14 cellular contexts compared by ENCODE assay signal in genomic region chr3:141280086-141280485, GRCh38. TPM values are rescaled to one million over a fixed set of nuclear protein-coding genes. Genes with fewer than 3 reads are reported as not detected.
DNase-seq lines count a peak whose midpoint lies in the region; ATAC-seq and TF ChIP-seq lines count a peak whose summit lies in the region.
"Had no signal": no experiment of that assay in that cellular context is flagged by ENCODE, and none has a peak within 500 bp of the region (broad histone marks: within the 10 kb centered on the region; RNA-seq: fewer than 3 reads in every experiment).

No MANE protein-coding gene starts in this region.

- H3K4me3 ChIP-seq in AG09309 (ENCODE audit: control insufficient read depth, low read depth, low read length) (no peak overlapping the region), IMR-90 (ENCODE audit: insufficient read depth, low read depth, low read length) (no peak overlapping the region), coronary artery (no peak overlapping the region)
- H3K4me3 ChIP-seq: BLaER1 treated with 17β-estradiol and CSF1 and Interleukin-3, amounts not matched to agents 10 nM and 100 nM; K562 had no signal

- no peaks in the 10 kb centered on the region for H4K20me1 ChIP-seq in IMR-90 (ENCODE audit: insufficient read depth, low read length)
- H4K20me1 ChIP-seq: BLaER1 treated with 17β-estradiol and CSF1 and Interleukin-3, amounts not matched to agents 10 nM and 100 nM had no signal

- no peaks in the 10 kb centered on the region for H3K27me3 ChIP-seq in IMR-90 (ENCODE audit: control insufficient read depth, insufficient read depth, low read length)
- H3K27me3 ChIP-seq: BLaER1 treated with 17β-estradiol and CSF1 and Interleukin-3, amounts not matched to agents 10 nM and 100 nM had no signal

- WGBS in IMR-90 (ENCODE audit: extremely low coverage in 2 of 2, insufficient read length in 1 of 2), 2 experiments: 100% methylated on average over 1 of the region's 5 CpGs; no CpG with 5 or more reads in 1 of the 2 experiments

- no peak for TF ChIP-seq RAD21 in IMR-90 (IDR thresholded peaks at IDR 0.05; ENCODE audit: low read length)

- TF ChIP-seq POLR2A in IMR-90 (IDR thresholded peaks at IDR 0.05; ENCODE audit: low read depth, low read length): no peak

- no peak overlapping the region for H3K56ac ChIP-seq in IMR-90 (ENCODE audit: extremely low read depth, insufficient read depth, low read length)

- no peak overlapping the region for H3K14ac ChIP-seq in IMR-90 (replicated peaks; ENCODE audit: low read depth, low read length)

- no peak overlapping the region for H4K8ac ChIP-seq in IMR-90 (ENCODE audit: low read depth in 2 of 2, low read length in 2 of 2)

- peak; percentile 59 for ATAC-seq in IMR-90 (ENCODE audit: low read depth)
- no peak for ATAC-seq in GM19324 (IDR thresholded peaks at IDR 0.05; ENCODE audit: low FRiP score, unreplicated experiment)
- ATAC-seq in HG02970 (IDR thresholded peaks at IDR 0.05; ENCODE audit: low FRiP score, unreplicated experiment): no peak

- CTCF ChIA-PET in IMR-90 (lab: Yijun Ruan, JAX): interaction anchor here (1.4 kb wide), 1 partner anchor 48 kb away, joined by 4 read pairs; the partner anchor contains the start of gene PXYLP1

- no peak overlapping the region for H4K91ac ChIP-seq in IMR-90 (ENCODE audit: insufficient read depth, low read depth, low read length)

- H3K9me1 ChIP-seq in IMR-90 (ENCODE audit: insufficient read depth, low read length): peaks cover 5% of the 10 kb centered on the region

- no peak overlapping the region for H3K9ac ChIP-seq in IMR-90 (ENCODE audit: low read depth, low read length)
- H3K9ac ChIP-seq: BLaER1 treated with 17β-estradiol and CSF1 and Interleukin-3, amounts not matched to agents 10 nM and 100 nM had no signal

- no peak overlapping the region for H4K5ac ChIP-seq in IMR-90 (ENCODE audit: low read depth, low read length)

- no peak overlapping the region for H2AK5ac ChIP-seq in IMR-90 (ENCODE audit: low read depth, low read length)

- H2BK15ac ChIP-seq in IMR-90 (ENCODE audit: low read depth, low read length): no peak overlapping the region

- H3K18ac ChIP-seq in IMR-90 (ENCODE audit: low read depth, low read length): no peak overlapping the region

- H3K9me3 ChIP-seq in IMR-90 (ENCODE audit: control insufficient read depth, insufficient read depth, low read length): no peaks in the 10 kb centered on the region
- H3K9me3 ChIP-seq: BLaER1 treated with 17β-estradiol and CSF1 and Interleukin-3, amounts not matched to agents 10 nM and 100 nM had no signal

- H2BK120ac ChIP-seq in IMR-90 (ENCODE audit: low read depth, low read length): no peak overlapping the region

- H3K4ac ChIP-seq in IMR-90 (ENCODE audit: low read depth, low read length): no peak overlapping the region

- no peak overlapping the region for H2AFZ ChIP-seq in IMR-90 (replicated peaks; ENCODE audit: low read length, poor library complexity)

- in situ Hi-C loops in IMR-90 (cut with MboI; ENCODE audit: low sequenced_read_pairs): no loop called here

- H3K23ac ChIP-seq in IMR-90 (ENCODE audit: low read depth, low read length): no peak overlapping the region

- no peaks in the 10 kb centered on the region for H3K36me3 ChIP-seq in IMR-90 (ENCODE audit: control insufficient read depth, insufficient read depth, low read length)

- H3K27ac ChIP-seq in IMR-90 (ENCODE audit: insufficient read depth, low read length) (no peak overlapping the region), coronary artery (peak overlapping the region; percentile 66 to 89)
- H3K27ac ChIP-seq: BLaER1 treated with 17β-estradiol and CSF1 and Interleukin-3, amounts not matched to agents 10 nM and 100 nM had no signal

- TF ChIP-seq CTCF in AG09309 (IDR thresholded peaks at IDR 0.05; ENCODE audit: control insufficient read depth, insufficient read depth, low read depth, low read length, missing control alignments) (no peak), IMR-90 (conservative IDR thresholded peaks at IDR 0.05; ENCODE audit: low read depth, low read length) (no peak), coronary artery (IDR thresholded peaks at IDR 0.05) (no peak), GM10266 (IDR thresholded peaks at IDR 0.05; ENCODE audit: control insufficient read depth, insufficient read depth, low read depth, missing control alignments) (no peak)

- no peak overlapping the region for H2AK9ac ChIP-seq in IMR-90 (replicated peaks; ENCODE audit: low read depth, low read length, poor library complexity)

- H2BK20ac ChIP-seq in IMR-90 (ENCODE audit: low read depth, low read length): no peak overlapping the region

- no peaks in the 10 kb centered on the region; a peak in 1 of 4 replicates for H3K79me1 ChIP-seq in IMR-90 (ENCODE audit: low read depth in 1 of 2, low read length in 2 of 2)

- no peak overlapping the region for H2BK5ac ChIP-seq in IMR-90 (ENCODE audit: low read depth, low read length, poor library complexity, severe bottlenecking)

- POLR2A ChIA-PET in IMR-90 (lab: Charles Lee; ENCODE audit: unreplicated experiment): no interaction called here

- no peak overlapping the region for H3K4me2 ChIP-seq in IMR-90 (ENCODE audit: low read depth, low read length)
- H3K4me2 ChIP-seq: BLaER1 treated with 17β-estradiol and CSF1 and Interleukin-3, amounts not matched to agents 10 nM and 100 nM had no signal

- intact Hi-C loops in IMR-90 (cut with micrococcal nuclease): no loop called here

- DNase-seq in AG09309 (ENCODE audit: low read depth): peak; percentile 50
- peak; percentile 26 for DNase-seq in IMR-90
- peak; percentile 79 for DNase-seq in coronary artery (ENCODE audit: low spot score)
- DNase-seq in myocyte (ENCODE audit: low read depth): peak; percentile 90
- DNase-seq in GM10266 (ENCODE audit: extremely low spot score): no peak
- no peak for DNase-seq in NCI-H187 (lab: John Stamatoyannopoulos, UW)
- DNase-seq: activated naive CD4-positive, alpha-beta T cell; DMS79; NCI-H748 treated with DMSO at 0.1 percent for 48 hours; stimulated activated CD4-positive, alpha-beta T cell treated with anti-CD3 and anti-CD28 coated beads, Interleukin-2, amount 100 ng/mL, for 48 hours had no signal

- dilution Hi-C loops in IMR-90 (cut with HindIII; ENCODE audit: low sequenced_read_pairs, unreplicated experiment): no loop called here

- H3K4me1 ChIP-seq in IMR-90 (ENCODE audit: control insufficient read depth, insufficient read depth, low read length): peaks cover 8% of the 10 kb centered on the region

- no TSS peak for BruUV-seq in IMR-90 (replicated peaks; lab: Mats Ljungman, UMichigan)

TF ChIP-seq in IMR-90, 13 proteins besides CTCF, POLR2A, EP300 and RAD21:
- TF ChIP-seq USF2 (IDR thresholded peaks at IDR 0.05; ENCODE audit: low read depth, low read length) (no peak), MAFK (IDR thresholded peaks at IDR 0.05; ENCODE audit: low read depth, low read length) (no peak), ELK1 (IDR thresholded peaks at IDR 0.05; ENCODE audit: borderline replicate concordance, low read depth, low read length) (no peak), RCOR1 (IDR thresholded peaks at IDR 0.05; ENCODE audit: insufficient replicate concordance, low read length) (no peak), CHD1 (IDR thresholded peaks at IDR 0.05; ENCODE audit: low read depth, low read length) (no peak), MXI1 (IDR thresholded peaks at IDR 0.05; ENCODE audit: borderline replicate concordance, low read depth, low read length) (no peak), RFX5 (IDR thresholded peaks at IDR 0.05; ENCODE audit: low read depth, low read length) (no peak), NFE2L2 (IDR thresholded peaks at IDR 0.05; ENCODE audit: low read depth, low read length) (no peak), CEBPB (IDR thresholded peaks at IDR 0.05; ENCODE audit: low read depth, low read length) (no peak), SMC3 (IDR thresholded peaks at IDR 0.05; ENCODE audit: low read depth, low read length) (no peak), MAZ (IDR thresholded peaks at IDR 0.05; ENCODE audit: borderline replicate concordance, low read depth, low read length) (no peak), BHLHE40 (IDR thresholded peaks at IDR 0.05; ENCODE audit: low read depth, low read length) (no peak), FOS (IDR thresholded peaks at IDR 0.05; ENCODE audit: low read depth, low read length) (no peak)

RNA-seq across cellular contexts. Expression of gene PXYLP1, which starts 48.5 kb away (rescaled TPM):
- total RNA-seq in IMR-90 (2012; rRNA removed) (13.3 and 15.6 TPM in 2 replicates), myocyte (3.9 and 4.9 TPM in 2 replicates)
- 11.2 and 11.7 TPM in 2 replicates for polyA plus RNA-seq in IMR-90 (2012; rRNA removed)
- polyA plus RNA-seq in IMR-90 (2012; cell fraction: cytosol; rRNA removed): 5.3 and 6.3 TPM in 2 replicates
- polyA plus RNA-seq in IMR-90 (2012; cell fraction: nucleus; rRNA removed; ENCODE audit: low replicate concordance): 10.0 and 20.5 TPM in 2 replicates
- polyA plus RNA-seq in myocyte (2012): 5.0 TPM

Comparison
In these comparisons a context has a peak if more than half of its experiments do, and no peak if none do; other contexts are left out.
1. DNase-seq: peak in AG09309 (single experiment), IMR-90 (single experiment), coronary artery (single experiment) and myocyte (single experiment); none in GM10266 (single experiment) and NCI-H187 (0 of 2).